ENCODE assay signal across 9 cellular contexts in the genomic region with DNA sequence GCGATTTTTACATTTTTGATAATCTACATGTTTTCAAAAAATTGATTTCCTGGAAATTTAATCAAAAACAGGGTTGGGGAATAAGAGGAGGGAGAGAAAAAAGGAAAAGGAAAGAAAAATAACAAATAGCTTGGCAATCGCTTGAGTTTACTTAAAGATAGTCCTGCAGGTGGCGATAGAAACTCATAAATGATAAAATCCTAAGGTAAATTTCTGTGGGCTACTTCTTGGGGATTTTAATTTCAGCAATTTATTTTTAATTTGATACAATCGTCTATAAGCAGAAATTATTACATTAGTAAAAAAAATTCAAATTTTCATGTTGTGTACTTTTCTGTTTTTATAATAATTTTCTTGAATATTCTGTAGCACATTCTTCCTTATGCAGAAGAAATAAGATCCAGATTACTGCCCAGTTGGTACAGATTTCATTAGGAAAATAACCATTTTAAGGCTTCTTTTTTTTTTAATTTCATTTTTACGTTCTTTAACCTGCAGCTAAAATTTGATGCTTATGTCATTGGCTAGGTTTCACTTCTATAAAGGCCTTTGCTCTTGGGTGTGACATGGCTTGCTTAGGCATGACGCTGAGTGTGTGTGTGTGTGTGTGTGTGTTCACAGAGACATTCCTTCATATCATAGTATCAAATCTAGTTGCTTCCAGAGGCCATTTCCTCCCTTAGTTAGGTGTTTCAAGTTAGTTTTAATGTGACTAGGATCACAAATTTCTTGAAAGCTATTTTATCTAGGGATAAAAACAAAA.
A peak's percentile ranks its signal among the peaks of the same experiment; 100 is the strongest.
DNase-seq lines count a peak whose midpoint lies in the region; ATAC-seq and TF ChIP-seq lines count a peak whose summit lies in the region.
"Had no signal": no experiment of that assay in that cellular context is flagged by ENCODE, and none has a peak within 500 bp of the region (broad histone marks: within the 10 kb centered on the region; RNA-seq: fewer than 3 reads in every experiment).

No MANE protein-coding gene starts in this region.

- H3K36me3 Mint-ChIP-seq in WTC11, result no peaks in the 10 kb centered on the region
- H3K36me3 Mint-ChIP-seq in effector memory CD8-positive, alpha-beta T cell (ENCODE audit: insufficient read depth), result peaks cover 9% of the 10 kb centered on the region

- H3K9me3 Mint-ChIP-seq in WTC11, result no peaks in the 10 kb centered on the region
- H3K9me3 Mint-ChIP-seq in effector memory CD8-positive, alpha-beta T cell, result no peaks in the 10 kb centered on the region
- H3K9me3 Mint-ChIP-seq: activated naive CD4-positive, alpha-beta T cell treated with anti-CD3 and anti-CD28 coated beads, Interleukin-2, amount 50 U/mL, for 24 hours had no signal

- no peaks in the 10 kb centered on the region for H3K36me3 ChIP-seq in cardiac muscle cell

- no peak for ATAC-seq in Right ventricle myocardium inferior
- ATAC-seq in WTC11, result no peak
- ATAC-seq in left lobe of liver, result peak; percentile 74
- no peak for ATAC-seq in effector memory CD8-positive, alpha-beta T cell (replicated peaks)

- no peaks in the 10 kb centered on the region for H3K27me3 ChIP-seq in cardiac muscle cell

- H3K4me1 Mint-ChIP-seq in WTC11, result peaks cover 14% of the 10 kb centered on the region
- no peaks in the 10 kb centered on the region for H3K4me1 Mint-ChIP-seq in effector memory CD8-positive, alpha-beta T cell (ENCODE audit: low read depth in 2 of 2)
- H3K4me1 Mint-ChIP-seq: activated naive CD4-positive, alpha-beta T cell treated with anti-CD3 and anti-CD28 coated beads, Interleukin-2, amount 50 U/mL, for 24 hours had no signal

- TF ChIP-seq RAD21 in Ishikawa (IDR thresholded peaks at IDR 0.05; ENCODE audit: low read depth), result peak; percentile 43; the same call in 1 of the 2 replicates

- H3K4me3 Mint-ChIP-seq in WTC11, result no peak overlapping the region
- H3K4me3 Mint-ChIP-seq in effector memory CD8-positive, alpha-beta T cell, result no peak overlapping the region
- H3K4me3 Mint-ChIP-seq: activated naive CD4-positive, alpha-beta T cell treated with anti-CD3 and anti-CD28 coated beads, Interleukin-2, amount 50 U/mL, for 24 hours had no signal

- H3K4me1 ChIP-seq in cardiac muscle cell (ENCODE audit: low read depth), result no peaks in the 10 kb centered on the region

- intact Hi-C loops in Right ventricle myocardium inferior (cut with DNase I), result no loop called here

- CTCF ChIA-PET in WTC11 (lab: Charles Lee), result interaction anchor here (0.8 to 2.1 kb wide), 11 partner anchors 10 to 258 kb away, joined by 3 to 9 read pairs (median 4); no protein-coding TSS in a partner anchor

- no peaks in the 10 kb centered on the region for H3K9me3 ChIP-seq in cardiac muscle cell (ENCODE audit: low read depth)

- H3K27me3 Mint-ChIP-seq in WTC11 (ENCODE audit: low read depth), result no peaks in the 10 kb centered on the region
- no peaks in the 10 kb centered on the region for H3K27me3 Mint-ChIP-seq in effector memory CD8-positive, alpha-beta T cell
- H3K27me3 Mint-ChIP-seq: activated naive CD4-positive, alpha-beta T cell treated with anti-CD3 and anti-CD28 coated beads, Interleukin-2, amount 50 U/mL, for 24 hours had no signal

- DNase-seq in cardiac muscle cell (ENCODE audit: low read depth in 1 of 2, low spot score in 1 of 2), result peak; percentile 38 to 58
- no peak for DNase-seq in Right ventricle myocardium inferior (ENCODE audit: missing footprints)
- no peak for DNase-seq in WTC11 (ENCODE audit: low spot score)
- no peak for DNase-seq in left lobe of liver (ENCODE audit: low spot score)
- no peak for DNase-seq in effector memory CD8-positive, alpha-beta T cell
- DNase-seq in activated CD4-positive, alpha-beta T cell treated with anti-CD3 and anti-CD28 coated beads for 1 hour, result no peak
- DNase-seq in stimulated activated CD4-positive, alpha-beta T cell treated with anti-CD3 and anti-CD28 coated beads, Interleukin-1b, Interleukin-23, amount 100 ng/mL, for 48 hours, result no peak

- H3K4me3 ChIP-seq in cardiac muscle cell, result no peak overlapping the region

- H3K27ac ChIP-seq in cardiac muscle cell, result no peak overlapping the region

- TF ChIP-seq CTCF in cardiac muscle cell (IDR thresholded peaks at IDR 0.05; ENCODE audit: low read depth, low read length) (peak; percentile 32), WTC11 (IDR thresholded peaks at IDR 0.05) (peak; percentile 36; the same call in 1 of the 2 replicates)

- POLR2A ChIA-PET in WTC11 (lab: Charles Lee), result no interaction called here

- no peak overlapping the region for H3K27ac Mint-ChIP-seq in WTC11
- H3K27ac Mint-ChIP-seq in effector memory CD8-positive, alpha-beta T cell, result no peak overlapping the region
- H3K27ac Mint-ChIP-seq: activated naive CD4-positive, alpha-beta T cell treated with anti-CD3 and anti-CD28 coated beads, Interleukin-2, amount 50 U/mL, for 24 hours had no signal

- no peak for TF ChIP-seq EP300 in Ishikawa (IDR thresholded peaks at IDR 0.05; ENCODE audit: borderline replicate concordance)

TF ChIP-seq in Ishikawa, 13 proteins besides CTCF, POLR2A, EP300 and RAD21 (continues in another document):
- no peak for TF ChIP-seq NFIC (IDR thresholded peaks at IDR 0.05)
- TF ChIP-seq, protein P1, sequence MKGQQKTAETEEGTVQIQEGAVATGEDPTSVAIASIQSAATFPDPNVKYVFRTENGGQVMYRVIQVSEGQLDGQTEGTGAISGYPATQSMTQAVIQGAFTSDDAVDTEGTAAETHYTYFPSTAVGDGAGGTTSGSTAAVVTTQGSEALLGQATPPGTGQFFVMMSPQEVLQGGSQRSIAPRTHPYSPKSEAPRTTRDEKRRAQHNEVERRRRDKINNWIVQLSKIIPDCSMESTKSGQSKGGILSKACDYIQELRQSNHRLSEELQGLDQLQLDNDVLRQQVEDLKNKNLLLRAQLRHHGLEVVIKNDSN (IDR thresholded peaks at IDR 0.05), result no peak
- no peak for TF ChIP-seq YY1 (IDR thresholded peaks at IDR 0.05; ENCODE audit: low read depth)
- no peak for TF ChIP-seq EGR1 (IDR thresholded peaks at IDR 0.05)
- no peak for TF ChIP-seq TAF1 (IDR thresholded peaks at IDR 0.05; ENCODE audit: low read depth)
- TF ChIP-seq, protein P2, sequence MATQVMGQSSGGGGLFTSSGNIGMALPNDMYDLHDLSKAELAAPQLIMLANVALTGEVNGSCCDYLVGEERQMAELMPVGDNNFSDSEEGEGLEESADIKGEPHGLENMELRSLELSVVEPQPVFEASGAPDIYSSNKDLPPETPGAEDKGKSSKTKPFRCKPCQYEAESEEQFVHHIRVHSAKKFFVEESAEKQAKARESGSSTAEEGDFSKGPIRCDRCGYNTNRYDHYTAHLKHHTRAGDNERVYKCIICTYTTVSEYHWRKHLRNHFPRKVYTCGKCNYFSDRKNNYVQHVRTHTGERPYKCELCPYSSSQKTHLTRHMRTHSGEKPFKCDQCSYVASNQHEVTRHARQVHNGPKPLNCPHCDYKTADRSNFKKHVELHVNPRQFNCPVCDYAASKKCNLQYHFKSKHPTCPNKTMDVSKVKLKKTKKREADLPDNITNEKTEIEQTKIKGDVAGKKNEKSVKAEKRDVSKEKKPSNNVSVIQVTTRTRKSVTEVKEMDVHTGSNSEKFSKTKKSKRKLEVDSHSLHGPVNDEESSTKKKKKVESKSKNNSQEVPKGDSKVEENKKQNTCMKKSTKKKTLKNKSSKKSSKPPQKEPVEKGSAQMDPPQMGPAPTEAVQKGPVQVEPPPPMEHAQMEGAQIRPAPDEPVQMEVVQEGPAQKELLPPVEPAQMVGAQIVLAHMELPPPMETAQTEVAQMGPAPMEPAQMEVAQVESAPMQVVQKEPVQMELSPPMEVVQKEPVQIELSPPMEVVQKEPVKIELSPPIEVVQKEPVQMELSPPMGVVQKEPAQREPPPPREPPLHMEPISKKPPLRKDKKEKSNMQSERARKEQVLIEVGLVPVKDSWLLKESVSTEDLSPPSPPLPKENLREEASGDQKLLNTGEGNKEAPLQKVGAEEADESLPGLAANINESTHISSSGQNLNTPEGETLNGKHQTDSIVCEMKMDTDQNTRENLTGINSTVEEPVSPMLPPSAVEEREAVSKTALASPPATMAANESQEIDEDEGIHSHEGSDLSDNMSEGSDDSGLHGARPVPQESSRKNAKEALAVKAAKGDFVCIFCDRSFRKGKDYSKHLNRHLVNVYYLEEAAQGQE (IDR thresholded peaks at IDR 0.05; ENCODE audit: low read depth), result no peak

TF ChIP-seq in WTC11, 78 proteins besides CTCF, POLR2A, EP300 and RAD21 (continues in another document):
- TF ChIP-seq GTF2I (CRISPR knock-in tag; conservative IDR thresholded peaks at IDR 0.05) (no peak), ZNF263 (CRISPR knock-in tag; IDR thresholded peaks at IDR 0.05; ENCODE audit: low read depth) (no peak), ZNF423 (CRISPR knock-in tag; IDR thresholded peaks at IDR 0.05) (no peak)
- TF ChIP-seq, protein P3, sequence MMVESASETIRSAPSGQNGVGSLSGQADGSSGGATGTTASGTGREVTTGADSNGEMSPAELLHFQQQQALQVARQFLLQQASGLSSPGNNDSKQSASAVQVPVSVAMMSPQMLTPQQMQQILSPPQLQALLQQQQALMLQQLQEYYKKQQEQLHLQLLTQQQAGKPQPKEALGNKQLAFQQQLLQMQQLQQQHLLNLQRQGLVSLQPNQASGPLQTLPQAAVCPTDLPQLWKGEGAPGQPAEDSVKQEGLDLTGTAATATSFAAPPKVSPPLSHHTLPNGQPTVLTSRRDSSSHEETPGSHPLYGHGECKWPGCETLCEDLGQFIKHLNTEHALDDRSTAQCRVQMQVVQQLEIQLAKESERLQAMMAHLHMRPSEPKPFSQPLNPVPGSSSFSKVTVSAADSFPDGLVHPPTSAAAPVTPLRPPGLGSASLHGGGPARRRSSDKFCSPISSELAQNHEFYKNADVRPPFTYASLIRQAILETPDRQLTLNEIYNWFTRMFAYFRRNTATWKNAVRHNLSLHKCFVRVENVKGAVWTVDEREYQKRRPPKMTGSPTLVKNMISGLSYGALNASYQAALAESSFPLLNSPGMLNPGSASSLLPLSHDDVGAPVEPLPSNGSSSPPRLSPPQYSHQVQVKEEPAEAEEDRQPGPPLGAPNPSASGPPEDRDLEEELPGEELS (CRISPR knock-in tag; IDR thresholded peaks at IDR 0.05), result no peak
- TF ChIP-seq, protein P4, sequence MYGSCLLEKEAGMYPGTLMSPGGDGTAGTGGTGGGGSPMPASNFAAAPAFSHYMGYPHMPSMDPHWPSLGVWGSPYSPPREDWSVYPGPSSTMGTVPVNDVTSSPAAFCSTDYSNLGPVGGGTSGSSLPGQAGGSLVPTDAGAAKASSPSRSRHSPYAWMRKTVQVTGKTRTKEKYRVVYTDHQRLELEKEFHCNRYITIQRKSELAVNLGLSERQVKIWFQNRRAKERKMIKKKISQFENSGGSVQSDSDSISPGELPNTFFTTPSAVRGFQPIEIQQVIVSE (CRISPR knock-in tag; IDR thresholded peaks at IDR 0.05; ENCODE audit: borderline replicate concordance), result no peak
- TF ChIP-seq, protein P5, sequence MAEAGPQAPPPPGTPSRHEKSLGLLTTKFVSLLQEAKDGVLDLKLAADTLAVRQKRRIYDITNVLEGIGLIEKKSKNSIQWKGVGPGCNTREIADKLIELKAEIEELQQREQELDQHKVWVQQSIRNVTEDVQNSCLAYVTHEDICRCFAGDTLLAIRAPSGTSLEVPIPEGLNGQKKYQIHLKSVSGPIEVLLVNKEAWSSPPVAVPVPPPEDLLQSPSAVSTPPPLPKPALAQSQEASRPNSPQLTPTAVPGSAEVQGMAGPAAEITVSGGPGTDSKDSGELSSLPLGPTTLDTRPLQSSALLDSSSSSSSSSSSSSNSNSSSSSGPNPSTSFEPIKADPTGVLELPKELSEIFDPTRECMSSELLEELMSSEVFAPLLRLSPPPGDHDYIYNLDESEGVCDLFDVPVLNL (CRISPR knock-in tag; IDR thresholded peaks at IDR 0.05; ENCODE audit: borderline replicate concordance, low read depth), result no peak

Comparison
In these comparisons a context has a peak if more than half of its experiments do, and no peak if none do; other contexts are left out.
1. DNase-seq: peak in cardiac muscle cell (2 of 2); none in Right ventricle myocardium inferior (single experiment), WTC11 (single experiment), left lobe of liver (single experiment), effector memory CD8-positive, alpha-beta T cell (0 of 3), activated CD4-positive, alpha-beta T cell treated with anti-CD3 and anti-CD28 coated beads for 1 hour (single experiment) and stimulated activated CD4-positive, alpha-beta T cell treated with anti-CD3 and anti-CD28 coated beads, Interleukin-1b, Interleukin-23, amount 100 ng/mL, for 48 hours (single experiment).